5 cellular contexts compared by ENCODE assay signal in the genomic region with DNA sequence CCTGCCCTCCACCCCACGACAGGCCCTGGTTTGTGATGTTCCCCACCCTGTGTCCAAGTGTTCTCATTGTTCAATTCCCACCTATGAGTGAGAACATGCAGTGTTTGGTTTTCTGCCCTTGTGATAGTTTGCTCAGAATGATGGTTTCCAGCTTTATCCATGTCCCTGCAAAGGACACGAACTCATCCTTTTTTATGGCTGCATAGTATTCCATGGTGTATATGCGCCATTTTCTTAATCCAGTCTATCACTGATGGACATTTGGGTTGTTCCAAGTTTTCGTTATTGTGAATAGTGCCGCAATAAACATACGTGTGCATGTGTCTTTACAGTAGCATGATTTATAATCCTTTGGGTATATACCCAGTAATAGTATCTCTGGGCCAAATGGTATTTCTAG. TPM values are rescaled to one million over a fixed set of nuclear protein-coding genes. Genes with fewer than 3 reads are reported as not detected.
DNase-seq lines count a peak whose midpoint lies in the region; ATAC-seq, FAIRE-seq and TF ChIP-seq lines count a peak whose summit lies in the region.
"Not testable (repeated sequence)": the region's sequence is repeated elsewhere in the genome, so short reads cannot be mapped to it uniquely, and the experiment has no call there.

No MANE protein-coding gene starts in this region.

- H3K27ac ChIP-seq in HEK293 (ENCODE audit: extremely low read depth, low read depth, low read length); K562 (ENCODE audit: extremely low read depth, low read depth, low read length): not testable (repeated sequence)
- H3K27ac ChIP-seq in neutrophil (peak overlapping the region; percentile 72), spleen (peak overlapping the region in 3 of 8 donors; percentile 42 to 59 (median 51))

- H3K9ac ChIP-seq in K562 (ENCODE audit: insufficient read depth in 1 of 2, low read depth in 2 of 2, low read length in 2 of 2): not testable (repeated sequence)

- POLR2A ChIA-PET in HEK293 (lab: Yijun Ruan, JAX); K562 (lab: Yijun Ruan, JAX): not testable (repeated sequence)

- WGBS in K562 (ENCODE audit: insufficient coverage, low coverage, missing lambda C conversion rate): 16% methylated on average over 6 of the region's 6 CpGs
- 79 to 90% (median 87%) methylated on average over 6 of the region's 6 CpGs for WGBS in spleen, 5 donors

- not testable (repeated sequence) for FAIRE-seq in K562 (lab: Jason Lieb, UNC)

- H3K4me1 ChIP-seq in HEK293 (ENCODE audit: control insufficient read depth, insufficient read depth, low read length); K562 (replicated peaks in 1 of 2; ENCODE audit: control insufficient read depth in 2 of 2, insufficient read depth in 2 of 2, low read length in 2 of 2); spleen: not testable (repeated sequence)
- H3K4me1 ChIP-seq in neutrophil (ENCODE audit: control insufficient read depth in 1 of 2, insufficient read depth in 1 of 2, low read depth in 1 of 2, low read length in 1 of 2): peaks cover 9 to 24% of the 10 kb centered on the region in 2 experiments

- peaks cover 79% of the 10 kb centered on the region for H3K27me3 Mint-ChIP-seq in osteocyte (ENCODE audit: unreplicated experiment)

- not testable (repeated sequence) for H3K4me3 Mint-ChIP-seq in osteocyte (ENCODE audit: unreplicated experiment)

- not testable (repeated sequence) for H3K9me3 Mint-ChIP-seq in osteocyte (ENCODE audit: unreplicated experiment)

- not testable (repeated sequence) for H3K27me3 ChIP-seq in K562 (ENCODE audit: control insufficient read depth in 2 of 2, insufficient read depth in 2 of 2, low read length in 2 of 2); neutrophil; spleen (replicated peaks in 1 of 7)

- intact Hi-C loops in K562 (cut with micrococcal nuclease); spleen (cut with DNase I; ENCODE audit: low total_unique reads): not testable (repeated sequence)

- not testable (repeated sequence) for H3K36me3 Mint-ChIP-seq in osteocyte (ENCODE audit: unreplicated experiment)

- H3K27ac Mint-ChIP-seq in osteocyte (ENCODE audit: unreplicated experiment): not testable (repeated sequence)

- H3K4me1 Mint-ChIP-seq in osteocyte (ENCODE audit: unreplicated experiment): not testable (repeated sequence)

- not testable (repeated sequence) for BruUV-seq in K562 (replicated peaks; lab: Mats Ljungman, UMichigan)

- H3K4me3 ChIP-seq in HEK293 (ENCODE audit: low read depth, low read length); K562; neutrophil (ENCODE audit: low read depth in 1 of 2, low read length in 1 of 2); spleen: not testable (repeated sequence)

- not testable (repeated sequence) for TF ChIP-seq RAD21 in K562 (CRISPR knock-in tag; conservative IDR thresholded peaks at IDR 0.05 in 1 of 2, IDR thresholded peaks at IDR 0.05 in 1 of 2)

- H3K9me3 ChIP-seq in HEK293 (ENCODE audit: control insufficient read depth, insufficient read depth, low read depth, low read length); K562 (replicated peaks; ENCODE audit: control insufficient read depth, insufficient read depth, low read depth, low read length); neutrophil: not testable (repeated sequence)
- peaks cover 2 to 31% (median 22%) of the 10 kb centered on the region in 8 donors for H3K9me3 ChIP-seq in spleen

- not testable (repeated sequence) for H3K36me3 ChIP-seq in HEK293 (ENCODE audit: control insufficient read depth in 2 of 2, insufficient read depth in 1 of 2, low read length in 2 of 2); K562 (ENCODE audit: control insufficient read depth, insufficient read depth, low read length); neutrophil; spleen

- not testable (repeated sequence) for TF ChIP-seq CTCF in HEK293 (tag by site-specific recombination; IDR thresholded peaks at IDR 0.05); K562 (IDR thresholded peaks at IDR 0.05 in 2 of 3, conservative IDR thresholded peaks at IDR 0.05 in 1 of 3; ENCODE audit: insufficient read depth in 2 of 3, low read depth in 1 of 3, low read length in 3 of 3); neutrophil (IDR thresholded peaks at IDR 0.05); osteocyte (IDR thresholded peaks at IDR 0.05); spleen (IDR thresholded peaks at IDR 0.05 in 8 of 11, conservative IDR thresholded peaks at IDR 0.05 in 3 of 11)

- not testable (repeated sequence) for DNase-seq in K562 (ENCODE audit: extremely low read depth in 1 of 4, low spot score in 3 of 4)
- DNase-seq in osteocyte (ENCODE audit: extremely low spot score, unreplicated experiment): peak; percentile 15
- DNase-seq in spleen: peak; percentile 7

- CTCF ChIA-PET in HEK293 (lab: Yijun Ruan, JAX); K562 (lab: Yijun Ruan, JAX; ENCODE audit: low intra/inter-chr PET ratio): not testable (repeated sequence)

- not testable (repeated sequence) for H3K4me2 ChIP-seq in K562 (ENCODE audit: insufficient read depth, low read length)

- H3K79me2 ChIP-seq in K562 (ENCODE audit: control insufficient read depth, insufficient read depth, low read length): not testable (repeated sequence)

- not testable (repeated sequence) for H4K20me1 ChIP-seq in K562 (replicated peaks; ENCODE audit: control insufficient read depth, insufficient read depth, low read length)

- ATAC-seq in K562: not testable (repeated sequence)

- in situ Hi-C loops in K562 (cut with MboI): not testable (repeated sequence)

- TF ChIP-seq EP300 in K562 (IDR thresholded peaks at IDR 0.05; ENCODE audit: low read length): not testable (repeated sequence)

- H3K9me1 ChIP-seq in K562 (ENCODE audit: control insufficient read depth, insufficient read depth, low read length): not testable (repeated sequence)

- not testable (repeated sequence) for H2AFZ ChIP-seq in K562 (ENCODE audit: low read depth, low read length)

- not testable (repeated sequence) for TF ChIP-seq POLR2A in K562 (conservative IDR thresholded peaks at IDR 0.05); spleen (IDR thresholded peaks at IDR 0.05)

TF ChIP-seq in HEK293, 187 proteins besides CTCF, POLR2A, EP300 and RAD21 (continues in another document):
- TF ChIP-seq, protein P1, sequence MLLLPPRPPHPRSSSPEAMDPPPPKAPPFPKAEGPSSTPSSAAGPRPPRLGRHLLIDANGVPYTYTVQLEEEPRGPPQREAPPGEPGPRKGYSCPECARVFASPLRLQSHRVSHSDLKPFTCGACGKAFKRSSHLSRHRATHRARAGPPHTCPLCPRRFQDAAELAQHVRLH (tag by site-specific recombination; IDR thresholded peaks at IDR 0.05): peak; percentile 53; the same call in 1 of the 2 replicates
- peak; percentile 95 for TF ChIP-seq ZNF146 (tag by site-specific recombination; IDR thresholded peaks at IDR 0.05)

TF ChIP-seq in K562, 482 proteins besides CTCF, POLR2A, EP300 and RAD21:
- TF ChIP-seq BCOR (IDR thresholded peaks at IDR 0.05) (peak; percentile 68), ZNF146 (CRISPR knock-in tag; IDR thresholded peaks at IDR 0.05; ENCODE audit: unreplicated experiment) (peak; percentile 92)

RNA-seq across cellular contexts. Expression of a gene that starts 17.1 kb away (rescaled TPM):
- 275 and 554 TPM in 2 replicates for total RNA-seq in K562 (2011; cell fraction: chromatin; rRNA removed; ENCODE audit: low replicate concordance)
- 143 and 198 TPM in 2 replicates for total RNA-seq in K562 (2011; cell fraction: nucleolus; rRNA removed)
- 367 and 537 TPM in 2 replicates for total RNA-seq in K562 (2011; cell fraction: nucleoplasm; rRNA removed)
- total RNA-seq in K562 (2014; rRNA removed) (263 and 295 TPM in 2 replicates), K562 (2014; rRNA removed; fragmentation: Illumina TruSeq; extraction: Trizol) (395 and 448 TPM in 2 replicates), K562 (2015; rRNA removed; fragmentation: Illumina TruSeq; extraction: Trizol) (284 and 309 TPM in 2 replicates), K562 (2021) (395 and 398 TPM in 2 replicates), osteocyte (115 and 116 TPM in 2 replicates), spleen (100 to 1,000 TPM; 193 to 322 (median 219) TPM)
- polyA plus RNA-seq in K562 (2011; rRNA removed) (266 and 328 TPM in 2 replicates), K562 (2014; fragmentation: Illumina TruSeq; extraction: Trizol) (383 and 443 TPM in 2 replicates), K562 (2014; fragmentation: Nextera tagmentation; extraction: Ambion mirVana) (100 to 1,000 TPM; 517 to 617 TPM), K562 (2014; rRNA removed) (284 and 315 TPM in 2 replicates), spleen (10 to 100 TPM; 80.8 to 95.3 (median 84.4) TPM)
- 100 and 189 TPM in 2 replicates for polyA plus RNA-seq in K562 (2011; cell fraction: cytosol; rRNA removed)
- 140 and 172 TPM in 2 replicates for polyA plus RNA-seq in K562 (2011; cell fraction: nucleus; rRNA removed)
- polyA plus RNA-seq in K562 (2012): 237 and 317 TPM in 2 replicates
- 312 and 332 TPM in 2 replicates for polyA minus RNA-seq in K562 (2011; rRNA and poly(A)+ RNA removed)
- 118 and 128 TPM in 2 replicates for polyA minus RNA-seq in K562 (2011; cell fraction: cytosol; rRNA and poly(A)+ RNA removed)
- 87.6 and 141 TPM in 2 replicates for polyA minus RNA-seq in K562 (2011; cell fraction: nucleus; rRNA and poly(A)+ RNA removed)
